8 cellular contexts compared by ENCODE assay signal in the genomic region with DNA sequence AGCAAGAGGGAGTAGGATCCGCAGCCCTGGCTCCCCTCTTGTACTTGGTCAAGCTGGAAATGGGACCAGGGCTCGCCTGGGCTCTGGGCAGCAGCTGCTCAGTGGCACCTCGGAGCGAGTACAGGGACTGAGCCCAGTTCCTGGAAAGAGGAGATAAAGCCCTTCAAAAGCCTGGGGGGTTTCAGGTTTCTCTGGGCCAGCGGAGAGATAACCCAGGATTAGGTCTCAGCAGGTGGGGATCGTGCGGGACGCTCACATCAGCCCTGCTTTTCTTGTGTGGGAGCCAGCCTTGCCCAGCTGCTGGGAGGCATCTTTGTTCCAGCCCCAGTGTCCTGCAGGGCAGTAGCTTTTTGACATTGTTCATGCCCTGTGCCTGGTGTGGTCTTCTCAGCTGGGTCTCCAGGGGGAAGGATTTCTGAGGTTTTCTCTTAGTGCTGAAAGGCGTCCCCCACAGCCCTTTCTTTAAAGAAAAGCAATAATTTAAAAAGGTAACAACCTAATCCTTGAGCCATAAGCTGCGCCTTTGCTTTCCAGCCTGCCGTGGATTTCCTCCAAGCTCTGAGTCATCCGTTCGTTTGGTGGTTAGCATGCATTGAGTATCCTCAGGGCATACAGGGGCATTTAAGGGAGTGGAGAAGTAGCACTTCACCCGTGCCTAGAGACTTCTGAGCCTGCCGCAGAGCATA. TPM values are rescaled to one million over a fixed set of nuclear protein-coding genes. Genes with fewer than 3 reads are reported as not detected.
A peak's percentile ranks its signal among the peaks of the same experiment; 100 is the strongest.
DNase-seq lines count a peak whose midpoint lies in the region; ATAC-seq and TF ChIP-seq lines count a peak whose summit lies in the region.

No MANE protein-coding gene starts in this region.

- DNase-seq in AG08396 (ENCODE audit: low spot score) (peak; percentile 70), LNCaP clone FGC (ENCODE audit: low read depth) (no peak), left ventricle myocardium superior (no peak), putamen (ENCODE audit: low spot score) (peak; percentile 6)

- H3K27ac ChIP-seq in VCaP: peak overlapping the region; percentile 27

- peak overlapping the region; percentile 32 for H3K4me3 ChIP-seq in LNCaP clone FGC (ENCODE audit: low read depth, low read length)

- TF ChIP-seq CTCF in LNCaP clone FGC (IDR thresholded peaks at IDR 0.05; ENCODE audit: control insufficient read depth, extremely low read depth, insufficient read depth) (no peak), VCaP (conservative IDR thresholded peaks at IDR 0.05) (no peak)

- intact Hi-C loops in left ventricle myocardium superior (cut with micrococcal nuclease): no loop called here

- peak; percentile 75 for ATAC-seq in left ventricle myocardium superior
- ATAC-seq in HG03378 (IDR thresholded peaks at IDR 0.05; ENCODE audit: unreplicated experiment): no peak
- no peak for ATAC-seq in HG02798 (IDR thresholded peaks at IDR 0.05; ENCODE audit: poor library complexity, unreplicated experiment)
- no peak for ATAC-seq in HG02840 (IDR thresholded peaks at IDR 0.05; ENCODE audit: low FRiP score, unreplicated experiment)

RNA-seq across cellular contexts. Expression of a gene that starts 0.7 kb away (rescaled TPM):
- 2.5 TPM for total RNA-seq in left ventricle myocardium superior

Comparison
In these comparisons a context has a peak if more than half of its experiments do, and no peak if none do; other contexts are left out.
1. DNase-seq: peak in AG08396 (single experiment) and putamen (single experiment); none in LNCaP clone FGC (single experiment) and left ventricle myocardium superior (single experiment).